1 cellular context compared by ENCODE assay signal in genomic region chr22:50249382-50250248, GRCh38.
TF ChIP-seq lines count a peak whose summit lies in the region.

No MANE protein-coding gene starts in this region.

TF ChIP-seq in endothelial cell of umbilical vein, 7 proteins besides CTCF, POLR2A, EP300 and RAD21:
- TF ChIP-seq FOS (IDR thresholded peaks at IDR 0.05; ENCODE audit: borderline replicate concordance, insufficient read depth, low read length) (no peak), MYC (IDR thresholded peaks at IDR 0.05; ENCODE audit: low read depth, low read length) (no peak), GATA2 (IDR thresholded peaks at IDR 0.05; ENCODE audit: insufficient read depth, insufficient read length, low read depth, low read length) (no peak), EZH2 (IDR thresholded peaks at IDR 0.05; ENCODE audit: borderline replicate concordance, low read depth, low read length, severe bottlenecking) (no peak), JUN (IDR thresholded peaks at IDR 0.05; ENCODE audit: borderline replicate concordance, insufficient read depth, insufficient read length, low read depth) (no peak), POLR2AphosphoS5 (IDR thresholded peaks at IDR 0.05; ENCODE audit: insufficient read depth, low read depth, low read length) (no peak), MAX (IDR thresholded peaks at IDR 0.05; ENCODE audit: insufficient read depth, insufficient read length) (no peak)
